9 cellular contexts compared by ENCODE assay signal in the genomic region with DNA sequence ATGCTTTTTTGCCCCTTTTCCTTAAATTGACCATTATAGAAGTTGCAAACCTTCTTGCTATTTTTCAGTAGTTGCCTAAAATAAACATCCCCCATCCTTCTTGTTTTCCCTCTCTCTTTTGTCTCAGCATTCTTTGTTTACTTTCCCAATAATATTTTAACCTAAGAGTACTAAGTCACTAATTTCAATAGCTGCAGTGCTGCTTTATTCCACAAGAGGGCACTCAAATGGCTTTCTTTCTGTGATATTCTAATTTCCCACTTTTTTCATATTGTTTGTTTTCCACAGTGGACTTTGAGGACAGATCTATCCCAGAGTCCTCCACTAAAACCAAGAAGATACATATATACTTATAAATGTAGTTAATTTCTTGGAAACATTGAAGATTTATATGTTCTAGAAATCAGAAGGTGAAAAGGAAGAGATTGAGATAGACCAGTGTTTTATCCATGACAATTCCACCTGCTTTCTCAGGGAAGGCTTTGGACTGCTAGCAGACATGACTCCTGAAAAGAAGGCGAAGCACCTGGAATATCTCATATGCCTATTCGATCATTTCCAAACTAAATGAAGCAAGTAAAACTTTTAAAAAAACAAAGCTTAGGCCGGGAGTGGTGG.
A peak's percentile ranks its signal among the peaks of the same experiment; 100 is the strongest.
DNase-seq lines count a peak whose midpoint lies in the region; ATAC-seq lines count a peak whose summit lies in the region.
"Had no signal": no experiment of that assay in that cellular context is flagged by ENCODE, and none has a peak within 500 bp of the region (broad histone marks: within the 10 kb centered on the region; RNA-seq: fewer than 3 reads in every experiment).

No MANE protein-coding gene starts in this region.

- H3K9me3 ChIP-seq in adipocyte (ENCODE audit: control insufficient read depth, low read length): peaks cover 6% of the 10 kb centered on the region
- no peaks in the 10 kb centered on the region for H3K9me3 ChIP-seq in CD8-positive, alpha-beta memory T cell (ENCODE audit: low read length)

- peaks cover 8% of the 10 kb centered on the region for H3K4me1 ChIP-seq in adipocyte (ENCODE audit: control insufficient read depth, insufficient read depth, low read length)
- H3K4me1 ChIP-seq in CD8-positive, alpha-beta memory T cell (ENCODE audit: insufficient read depth, low read length): no peaks in the 10 kb centered on the region

- CTCF ChIA-PET in CD8-positive, alpha-beta memory T cell (lab: Charles Lee): interaction anchor here (1.0 kb wide), 1 partner anchor 29 kb away, joined by 3 read pairs; no protein-coding TSS in a partner anchor

- peaks cover 0 to 8% (median 7%) of the 10 kb centered on the region in 5 donors for H3K9me3 Mint-ChIP-seq in CD8-positive, alpha-beta memory T cell

- H3K36me3 ChIP-seq in adipocyte (ENCODE audit: control insufficient read depth, insufficient read depth, low read length, severe bottlenecking): no peaks in the 10 kb centered on the region
- H3K36me3 ChIP-seq in CD8-positive, alpha-beta memory T cell (ENCODE audit: insufficient read depth, low read length): no peaks in the 10 kb centered on the region

- intact Hi-C loops in left colon (cut with DNase I, micrococcal nuclease): loop anchor here in 1 of 2 donors (10.0 kb wide), 1 partner anchor 1040 kb away; no protein-coding TSS in a partner anchor

- peak; percentile 25 for ATAC-seq in left colon
- no peak for ATAC-seq in HG03378 (IDR thresholded peaks at IDR 0.05; ENCODE audit: unreplicated experiment)
- ATAC-seq in GM18873 (IDR thresholded peaks at IDR 0.05; ENCODE audit: low FRiP score, unreplicated experiment): no peak

- no peaks in the 10 kb centered on the region for H3K27me3 Mint-ChIP-seq in CD8-positive, alpha-beta memory T cell

- H3K4me3 Mint-ChIP-seq in CD8-positive, alpha-beta memory T cell: no peak overlapping the region

- H3K4me1 Mint-ChIP-seq in CD8-positive, alpha-beta memory T cell: no peaks in the 10 kb centered on the region

- no peak overlapping the region for H3K9ac ChIP-seq in adipocyte (ENCODE audit: low read length)

- no peak overlapping the region for H3K27ac Mint-ChIP-seq in CD8-positive, alpha-beta memory T cell

- in situ Hi-C loops in Caki2 (cut with HindIII; ENCODE audit: low pct_unique_long_range_greater_than_20kb, low sequenced_read_pairs): no loop called here

- H3K27me3 ChIP-seq in adipocyte (replicated peaks; ENCODE audit: control insufficient read depth, insufficient read depth, low read length): no peaks in the 10 kb centered on the region
- H3K27me3 ChIP-seq in CD8-positive, alpha-beta memory T cell (ENCODE audit: insufficient read depth, low read length, poor library complexity, severe bottlenecking): no peaks in the 10 kb centered on the region

- no peaks in the 10 kb centered on the region for H3K36me3 Mint-ChIP-seq in CD8-positive, alpha-beta memory T cell

- DNase-seq in Caki2 (ENCODE audit: low read depth) (peak; percentile 16), HT-29 (ENCODE audit: low spot score) (peak; percentile 51), adipocyte (ENCODE audit: low read depth) (peak; percentile 69), left colon (no peak), T-helper 9 cell (no peak)
- DNase-seq in CD8-positive, alpha-beta memory T cell: no peak

- POLR2A ChIA-PET in CD8-positive, alpha-beta memory T cell (lab: Charles Lee): no interaction called here

- no peak overlapping the region for H3K27ac ChIP-seq in CD8-positive, alpha-beta memory T cell (ENCODE audit: low read depth, low read length)
- H3K27ac ChIP-seq: SK-N-MC had no signal

- H3K4me3 ChIP-seq in adipocyte (ENCODE audit: low read length): no peak overlapping the region
- H3K4me3 ChIP-seq in CD8-positive, alpha-beta memory T cell (ENCODE audit: low read length): no peak overlapping the region
- H3K4me3 ChIP-seq: SK-N-MC had no signal

Comparison
In these comparisons a context has a peak if more than half of its experiments do, and no peak if none do; other contexts are left out.
1. DNase-seq: peak in Caki2 (single experiment), HT-29 (single experiment) and adipocyte (single experiment); none in left colon (0 of 2), CD8-positive, alpha-beta memory T cell (0 of 5) and T-helper 9 cell (single experiment).